ENCODE assay signal across 5 cellular contexts in genomic region chr6:53423560-53423959, GRCh38.
DNase-seq lines count a peak whose midpoint lies in the region; ATAC-seq, FAIRE-seq and TF ChIP-seq lines count a peak whose summit lies in the region.
"Not testable (repeated sequence)": the region's sequence is repeated elsewhere in the genome, so short reads cannot be mapped to it uniquely, and the experiment has no call there.

No MANE protein-coding gene starts in this region.

- not testable (repeated sequence) for DNase-seq in activated naive CD8-positive, alpha-beta T cell treated with anti-CD3 and anti-CD28 coated beads for 36 hours; K562 (ENCODE audit: extremely low read depth in 1 of 4, low spot score in 3 of 4); central memory CD8-positive, alpha-beta T cell (ENCODE audit: low spot score in 2 of 2)

- peak overlapping the region; percentile 29 for H3K4me3 Mint-ChIP-seq in activated naive CD8-positive, alpha-beta T cell treated with anti-CD3 and anti-CD28 coated beads for 36 hours
- H3K4me3 Mint-ChIP-seq in central memory CD8-positive, alpha-beta T cell; stimulated activated memory B cell treated with anti-CD40 and anti-IgM and Interleukin-4, amounts not matched to agents 10 μg/mL and 1 μg/mL and 100 μg/mL, for 72 hours: not testable (repeated sequence)

- H4K20me1 ChIP-seq in K562 (replicated peaks; ENCODE audit: control insufficient read depth, insufficient read depth, low read length), result not testable (repeated sequence)

- not testable (repeated sequence) for H3K36me3 ChIP-seq in HEK293 (ENCODE audit: control insufficient read depth in 2 of 2, insufficient read depth in 1 of 2, low read length in 2 of 2); K562 (ENCODE audit: control insufficient read depth, insufficient read depth, low read length)

- not testable (repeated sequence) for H2AFZ ChIP-seq in K562 (ENCODE audit: low read depth, low read length)

- BruUV-seq in K562 (replicated peaks; lab: Mats Ljungman, UMichigan), result not testable (repeated sequence)

- not testable (repeated sequence) for H3K9ac ChIP-seq in K562 (ENCODE audit: insufficient read depth in 1 of 2, low read depth in 2 of 2, low read length in 2 of 2)

- H3K4me3 ChIP-seq in HEK293 (ENCODE audit: low read depth, low read length); K562: not testable (repeated sequence)

- not testable (repeated sequence) for H3K27me3 ChIP-seq in K562 (ENCODE audit: control insufficient read depth in 2 of 2, insufficient read depth in 2 of 2, low read length in 2 of 2)

- not testable (repeated sequence) for FAIRE-seq in K562 (lab: Jason Lieb, UNC)

- not testable (repeated sequence) for TF ChIP-seq POLR2A in K562 (conservative IDR thresholded peaks at IDR 0.05)

- not testable (repeated sequence) for H3K4me2 ChIP-seq in K562 (ENCODE audit: insufficient read depth, low read length)

- H3K27ac Mint-ChIP-seq in activated naive CD8-positive, alpha-beta T cell treated with anti-CD3 and anti-CD28 coated beads for 36 hours, result not testable (repeated sequence)
- H3K27ac Mint-ChIP-seq in central memory CD8-positive, alpha-beta T cell (ENCODE audit: low read depth), result peak overlapping the region; percentile 79
- peak overlapping the region; percentile 30 for H3K27ac Mint-ChIP-seq in stimulated activated memory B cell treated with anti-CD40 and anti-IgM and Interleukin-4, amounts not matched to agents 10 μg/mL and 1 μg/mL and 100 μg/mL, for 72 hours

- TF ChIP-seq EP300 in K562 (IDR thresholded peaks at IDR 0.05; ENCODE audit: low read length), result not testable (repeated sequence)

- H3K9me1 ChIP-seq in K562 (ENCODE audit: control insufficient read depth, insufficient read depth, low read length), result not testable (repeated sequence)

- intact Hi-C loops in K562 (cut with micrococcal nuclease), result not testable (repeated sequence)

- H3K79me2 ChIP-seq in K562 (ENCODE audit: control insufficient read depth, insufficient read depth, low read length), result not testable (repeated sequence)

- not testable (repeated sequence) for ATAC-seq in K562; central memory CD8-positive, alpha-beta T cell (replicated peaks; ENCODE audit: extremely low read depth, poor library complexity, severe bottlenecking); stimulated activated memory B cell treated with anti-CD40 and anti-IgM and Interleukin-4, amounts not matched to agents 10 μg/mL and 1 μg/mL and 100 μg/mL, for 72 hours

- peaks cover 14% of the 10 kb centered on the region for H3K27me3 Mint-ChIP-seq in activated naive CD8-positive, alpha-beta T cell treated with anti-CD3 and anti-CD28 coated beads for 36 hours
- not testable (repeated sequence) for H3K27me3 Mint-ChIP-seq in central memory CD8-positive, alpha-beta T cell; stimulated activated memory B cell treated with anti-CD40 and anti-IgM and Interleukin-4, amounts not matched to agents 10 μg/mL and 1 μg/mL and 100 μg/mL, for 72 hours

- not testable (repeated sequence) for H3K9me3 Mint-ChIP-seq in activated naive CD8-positive, alpha-beta T cell treated with anti-CD3 and anti-CD28 coated beads for 36 hours; central memory CD8-positive, alpha-beta T cell; stimulated activated memory B cell treated with anti-CD40 and anti-IgM and Interleukin-4, amounts not matched to agents 10 μg/mL and 1 μg/mL and 100 μg/mL, for 72 hours

- H3K36me3 Mint-ChIP-seq in activated naive CD8-positive, alpha-beta T cell treated with anti-CD3 and anti-CD28 coated beads for 36 hours; central memory CD8-positive, alpha-beta T cell (ENCODE audit: insufficient read depth); stimulated activated memory B cell treated with anti-CD40 and anti-IgM and Interleukin-4, amounts not matched to agents 10 μg/mL and 1 μg/mL and 100 μg/mL, for 72 hours: not testable (repeated sequence)

- POLR2A ChIA-PET in HEK293 (lab: Yijun Ruan, JAX), result not testable (repeated sequence)
- POLR2A ChIA-PET in K562 (lab: Yijun Ruan, JAX), result interaction anchor here (1.8 kb wide), 1 partner anchor 14 kb away, joined by 4 read pairs; no protein-coding TSS in a partner anchor

- in situ Hi-C loops in K562 (cut with MboI), result not testable (repeated sequence)

- peaks cover 18% of the 10 kb centered on the region for H3K4me1 Mint-ChIP-seq in activated naive CD8-positive, alpha-beta T cell treated with anti-CD3 and anti-CD28 coated beads for 36 hours
- H3K4me1 Mint-ChIP-seq in central memory CD8-positive, alpha-beta T cell, result not testable (repeated sequence)
- H3K4me1 Mint-ChIP-seq in stimulated activated memory B cell treated with anti-CD40 and anti-IgM and Interleukin-4, amounts not matched to agents 10 μg/mL and 1 μg/mL and 100 μg/mL, for 72 hours, result peaks cover 35% of the 10 kb centered on the region

- H3K9me3 ChIP-seq in HEK293 (ENCODE audit: control insufficient read depth, insufficient read depth, low read depth, low read length); K562 (replicated peaks; ENCODE audit: control insufficient read depth, insufficient read depth, low read depth, low read length): not testable (repeated sequence)

- H3K4me1 ChIP-seq in HEK293 (ENCODE audit: control insufficient read depth, insufficient read depth, low read length); K562 (replicated peaks in 1 of 2; ENCODE audit: control insufficient read depth in 2 of 2, insufficient read depth in 2 of 2, low read length in 2 of 2): not testable (repeated sequence)

- TF ChIP-seq RAD21 in K562 (CRISPR knock-in tag; conservative IDR thresholded peaks at IDR 0.05 in 1 of 2, IDR thresholded peaks at IDR 0.05 in 1 of 2), result not testable (repeated sequence)

- not testable (repeated sequence) for H3K27ac ChIP-seq in HEK293 (ENCODE audit: extremely low read depth, low read depth, low read length); K562 (ENCODE audit: extremely low read depth, low read depth, low read length)

- not testable (repeated sequence) for TF ChIP-seq CTCF in HEK293 (tag by site-specific recombination; IDR thresholded peaks at IDR 0.05); K562 (IDR thresholded peaks at IDR 0.05 in 2 of 3, conservative IDR thresholded peaks at IDR 0.05 in 1 of 3; ENCODE audit: insufficient read depth in 2 of 3, low read depth in 1 of 3, low read length in 3 of 3)

- CTCF ChIA-PET in HEK293 (lab: Yijun Ruan, JAX), result interaction anchor here (0.8 kb wide), 1 partner anchor 127 kb away, joined by 3 read pairs; no protein-coding TSS in a partner anchor
- CTCF ChIA-PET in K562 (lab: Yijun Ruan, JAX; ENCODE audit: low intra/inter-chr PET ratio), result not testable (repeated sequence)

TF ChIP-seq in HEK293, 187 proteins besides CTCF, POLR2A, EP300 and RAD21:
- TF ChIP-seq ZNF121 (tag by site-specific recombination; IDR thresholded peaks at IDR 0.05) (0 out of 2 replicates have a peak, but pooled peaks have one; percentile 31), ZNF366 (tag by site-specific recombination; conservative IDR thresholded peaks at IDR 0.05) (peak; percentile 73)

TF ChIP-seq in K562, 482 proteins besides CTCF, POLR2A, EP300 and RAD21:
- TF ChIP-seq NCOA4 (IDR thresholded peaks at IDR 0.05; ENCODE audit: partially characterized antibody) (peak; percentile 23), ZNF512 (tag; IDR thresholded peaks at IDR 0.05) (peak; percentile 86)
